In the genomic region with DNA sequence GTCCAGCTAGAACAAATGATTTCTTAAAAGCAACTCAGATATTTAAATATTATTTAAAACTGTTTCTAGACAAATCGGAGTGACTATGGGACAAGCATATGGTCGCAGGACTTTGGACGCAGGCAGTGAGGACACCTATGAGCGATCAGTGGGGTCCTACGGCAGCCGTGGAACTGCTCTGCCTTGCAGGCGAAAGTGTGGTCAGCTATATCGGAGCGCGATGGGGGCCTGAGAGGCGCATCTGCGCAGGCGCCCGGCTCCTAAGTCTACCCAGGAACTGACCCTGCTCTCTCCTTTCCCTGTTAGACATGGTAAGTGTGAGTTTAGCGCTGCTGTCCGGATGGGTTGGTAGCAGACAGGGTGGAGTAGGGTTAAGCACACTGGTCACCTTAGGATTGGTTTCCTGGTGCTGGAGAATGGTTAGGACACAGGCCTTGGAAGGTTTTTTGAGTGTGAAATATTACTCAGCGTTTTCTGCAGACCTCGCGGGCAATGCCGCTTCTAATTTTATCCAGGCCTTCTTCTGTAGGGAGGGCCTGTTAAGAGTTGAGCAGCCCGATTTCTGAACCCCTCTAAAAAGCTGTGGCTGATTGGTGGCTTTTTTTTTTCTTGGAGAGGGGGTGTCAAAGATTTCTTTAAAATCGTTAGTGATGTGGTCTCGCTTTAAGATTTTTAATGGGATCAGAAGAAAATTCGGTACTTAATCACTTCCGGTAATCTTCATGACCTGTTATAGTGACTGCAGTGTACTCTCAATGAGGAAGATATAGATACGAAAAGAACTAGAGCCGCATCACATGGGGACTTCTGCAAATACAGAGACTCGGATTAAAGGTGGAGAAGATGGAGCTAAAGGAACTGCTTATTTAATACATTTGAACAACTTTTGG, we compare ENCODE assay signal across 1 cellular context.
A peak's percentile ranks its signal among the peaks of the same experiment; 100 is the strongest.
TF ChIP-seq lines count a peak whose summit lies in the region.

A gene (plus strand): TSS at position 293 of the 890 bp plus-strand sequence. CDS start 16 bp downstream, at position 309.

TF ChIP-seq in HEK293, 187 proteins besides CTCF, POLR2A, EP300 and RAD21 (continued from another document):
- TF ChIP-seq, protein P1, sequence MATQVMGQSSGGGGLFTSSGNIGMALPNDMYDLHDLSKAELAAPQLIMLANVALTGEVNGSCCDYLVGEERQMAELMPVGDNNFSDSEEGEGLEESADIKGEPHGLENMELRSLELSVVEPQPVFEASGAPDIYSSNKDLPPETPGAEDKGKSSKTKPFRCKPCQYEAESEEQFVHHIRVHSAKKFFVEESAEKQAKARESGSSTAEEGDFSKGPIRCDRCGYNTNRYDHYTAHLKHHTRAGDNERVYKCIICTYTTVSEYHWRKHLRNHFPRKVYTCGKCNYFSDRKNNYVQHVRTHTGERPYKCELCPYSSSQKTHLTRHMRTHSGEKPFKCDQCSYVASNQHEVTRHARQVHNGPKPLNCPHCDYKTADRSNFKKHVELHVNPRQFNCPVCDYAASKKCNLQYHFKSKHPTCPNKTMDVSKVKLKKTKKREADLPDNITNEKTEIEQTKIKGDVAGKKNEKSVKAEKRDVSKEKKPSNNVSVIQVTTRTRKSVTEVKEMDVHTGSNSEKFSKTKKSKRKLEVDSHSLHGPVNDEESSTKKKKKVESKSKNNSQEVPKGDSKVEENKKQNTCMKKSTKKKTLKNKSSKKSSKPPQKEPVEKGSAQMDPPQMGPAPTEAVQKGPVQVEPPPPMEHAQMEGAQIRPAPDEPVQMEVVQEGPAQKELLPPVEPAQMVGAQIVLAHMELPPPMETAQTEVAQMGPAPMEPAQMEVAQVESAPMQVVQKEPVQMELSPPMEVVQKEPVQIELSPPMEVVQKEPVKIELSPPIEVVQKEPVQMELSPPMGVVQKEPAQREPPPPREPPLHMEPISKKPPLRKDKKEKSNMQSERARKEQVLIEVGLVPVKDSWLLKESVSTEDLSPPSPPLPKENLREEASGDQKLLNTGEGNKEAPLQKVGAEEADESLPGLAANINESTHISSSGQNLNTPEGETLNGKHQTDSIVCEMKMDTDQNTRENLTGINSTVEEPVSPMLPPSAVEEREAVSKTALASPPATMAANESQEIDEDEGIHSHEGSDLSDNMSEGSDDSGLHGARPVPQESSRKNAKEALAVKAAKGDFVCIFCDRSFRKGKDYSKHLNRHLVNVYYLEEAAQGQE (tag by site-specific recombination; IDR thresholded peaks at IDR 0.05): peak; percentile 76
- TF ChIP-seq ZNF529 (tag by site-specific recombination; IDR thresholded peaks at IDR 0.05; ENCODE audit: insufficient replicate concordance) (no peak), SP3 (tag by site-specific recombination; IDR thresholded peaks at IDR 0.05) (0 out of 2 replicates have a peak, but pooled peaks have one; percentile 11), ZNF530 (tag by site-specific recombination; IDR thresholded peaks at IDR 0.05; ENCODE audit: low read depth) (no peak), SP7 (tag by site-specific recombination; IDR thresholded peaks at IDR 0.05) (peak; percentile 69; the same call in 1 of the 2 replicates), ZNF394 (tag by site-specific recombination; IDR thresholded peaks at IDR 0.05; ENCODE audit: borderline replicate concordance) (peak; percentile 34; the same call in 1 of the 2 replicates), ZNF561 (tag by site-specific recombination; IDR thresholded peaks at IDR 0.05; ENCODE audit: borderline replicate concordance) (no peak; the same call in 1 of the 2 replicates), ZNF555 (tag by site-specific recombination; conservative IDR thresholded peaks at IDR 0.05) (no peak), PRDM1 (tag by site-specific recombination; IDR thresholded peaks at IDR 0.05) (0 out of 2 replicates have a peak, but pooled peaks have one; percentile 37), ZNF76 (tag by site-specific recombination; IDR thresholded peaks at IDR 0.05; ENCODE audit: borderline replicate concordance, low read depth) (0 out of 2 replicates have a peak, but pooled peaks have one; percentile 10), ZNF660 (tag by site-specific recombination; IDR thresholded peaks at IDR 0.05) (peak; percentile 56), ZNF416 (tag by site-specific recombination; IDR thresholded peaks at IDR 0.05) (no peak), ZBTB8A (tag by site-specific recombination; IDR thresholded peaks at IDR 0.05) (peak; percentile 33; the same call in 1 of the 2 replicates), GFI1B (tag by site-specific recombination; IDR thresholded peaks at IDR 0.05) (no peak), ZNF211 (tag by site-specific recombination; IDR thresholded peaks at IDR 0.05; ENCODE audit: low read depth) (no peak), ZNF155 (tag by site-specific recombination; IDR thresholded peaks at IDR 0.05) (no peak), TRIM28 (IDR thresholded peaks at IDR 0.05; ENCODE audit: borderline replicate concordance, low read length) (no peak), ZNF16 (tag by site-specific recombination; IDR thresholded peaks at IDR 0.05; ENCODE audit: low read depth) (peak; percentile 29; the same call in 1 of the 2 replicates), ZNF423 (tag by site-specific recombination; IDR thresholded peaks at IDR 0.05) (no peak), SETDB1 (IDR thresholded peaks at IDR 0.05; ENCODE audit: insufficient read length, low read length) (no peak)
- TF ChIP-seq, protein P2, sequence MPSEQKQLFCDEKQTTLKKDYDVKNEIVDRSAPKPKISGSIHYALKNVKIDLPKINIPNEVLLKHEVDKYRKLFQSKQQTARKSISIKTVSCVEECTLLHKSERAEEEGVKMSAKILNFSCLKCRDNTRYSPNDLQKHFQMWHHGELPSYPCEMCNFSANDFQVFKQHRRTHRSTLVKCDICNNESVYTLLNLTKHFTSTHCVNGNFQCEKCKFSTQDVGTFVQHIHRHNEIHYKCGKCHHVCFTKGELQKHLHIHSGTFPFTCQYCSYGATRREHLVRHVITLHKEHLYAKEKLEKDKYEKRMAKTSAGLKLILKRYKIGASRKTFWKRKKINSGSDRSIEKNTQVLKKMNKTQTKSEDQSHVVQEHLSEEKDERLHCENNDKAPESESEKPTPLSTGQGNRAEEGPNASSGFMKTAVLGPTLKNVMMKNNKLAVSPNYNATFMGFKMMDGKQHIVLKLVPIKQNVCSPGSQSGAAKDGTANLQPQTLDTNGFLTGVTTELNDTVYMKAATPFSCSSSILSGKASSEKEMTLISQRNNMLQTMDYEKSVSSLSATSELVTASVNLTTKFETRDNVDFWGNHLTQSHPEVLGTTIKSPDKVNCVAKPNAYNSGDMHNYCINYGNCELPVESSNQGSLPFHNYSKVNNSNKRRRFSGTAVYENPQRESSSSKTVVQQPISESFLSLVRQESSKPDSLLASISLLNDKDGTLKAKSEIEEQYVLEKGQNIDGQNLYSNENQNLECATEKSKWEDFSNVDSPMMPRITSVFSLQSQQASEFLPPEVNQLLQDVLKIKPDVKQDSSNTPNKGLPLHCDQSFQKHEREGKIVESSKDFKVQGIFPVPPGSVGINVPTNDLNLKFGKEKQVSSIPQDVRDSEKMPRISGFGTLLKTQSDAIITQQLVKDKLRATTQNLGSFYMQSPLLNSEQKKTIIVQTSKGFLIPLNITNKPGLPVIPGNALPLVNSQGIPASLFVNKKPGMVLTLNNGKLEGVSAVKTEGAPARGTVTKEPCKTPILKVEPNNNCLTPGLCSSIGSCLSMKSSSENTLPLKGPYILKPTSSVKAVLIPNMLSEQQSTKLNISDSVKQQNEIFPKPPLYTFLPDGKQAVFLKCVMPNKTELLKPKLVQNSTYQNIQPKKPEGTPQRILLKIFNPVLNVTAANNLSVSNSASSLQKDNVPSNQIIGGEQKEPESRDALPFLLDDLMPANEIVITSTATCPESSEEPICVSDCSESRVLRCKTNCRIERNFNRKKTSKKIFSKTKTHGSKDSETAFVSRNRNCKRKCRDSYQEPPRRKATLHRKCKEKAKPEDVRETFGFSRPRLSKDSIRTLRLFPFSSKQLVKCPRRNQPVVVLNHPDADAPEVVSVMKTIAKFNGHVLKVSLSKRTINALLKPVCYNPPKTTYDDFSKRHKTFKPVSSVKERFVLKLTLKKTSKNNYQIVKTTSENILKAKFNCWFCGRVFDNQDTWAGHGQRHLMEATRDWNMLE (tag by site-specific recombination; conservative IDR thresholded peaks at IDR 0.05; ENCODE audit: low read depth): peak; percentile 57
- TF ChIP-seq, protein P3, sequence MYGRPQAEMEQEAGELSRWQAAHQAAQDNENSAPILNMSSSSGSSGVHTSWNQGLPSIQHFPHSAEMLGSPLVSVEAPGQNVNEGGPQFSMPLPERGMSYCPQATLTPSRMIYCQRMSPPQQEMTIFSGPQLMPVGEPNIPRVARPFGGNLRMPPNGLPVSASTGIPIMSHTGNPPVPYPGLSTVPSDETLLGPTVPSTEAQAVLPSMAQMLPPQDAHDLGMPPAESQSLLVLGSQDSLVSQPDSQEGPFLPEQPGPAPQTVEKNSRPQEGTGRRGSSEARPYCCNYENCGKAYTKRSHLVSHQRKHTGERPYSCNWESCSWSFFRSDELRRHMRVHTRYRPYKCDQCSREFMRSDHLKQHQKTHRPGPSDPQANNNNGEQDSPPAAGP (tag by site-specific recombination; IDR thresholded peaks at IDR 0.05): 0 out of 2 replicates have a peak, but pooled peaks have one; percentile 14
- TF ChIP-seq, protein P4, sequence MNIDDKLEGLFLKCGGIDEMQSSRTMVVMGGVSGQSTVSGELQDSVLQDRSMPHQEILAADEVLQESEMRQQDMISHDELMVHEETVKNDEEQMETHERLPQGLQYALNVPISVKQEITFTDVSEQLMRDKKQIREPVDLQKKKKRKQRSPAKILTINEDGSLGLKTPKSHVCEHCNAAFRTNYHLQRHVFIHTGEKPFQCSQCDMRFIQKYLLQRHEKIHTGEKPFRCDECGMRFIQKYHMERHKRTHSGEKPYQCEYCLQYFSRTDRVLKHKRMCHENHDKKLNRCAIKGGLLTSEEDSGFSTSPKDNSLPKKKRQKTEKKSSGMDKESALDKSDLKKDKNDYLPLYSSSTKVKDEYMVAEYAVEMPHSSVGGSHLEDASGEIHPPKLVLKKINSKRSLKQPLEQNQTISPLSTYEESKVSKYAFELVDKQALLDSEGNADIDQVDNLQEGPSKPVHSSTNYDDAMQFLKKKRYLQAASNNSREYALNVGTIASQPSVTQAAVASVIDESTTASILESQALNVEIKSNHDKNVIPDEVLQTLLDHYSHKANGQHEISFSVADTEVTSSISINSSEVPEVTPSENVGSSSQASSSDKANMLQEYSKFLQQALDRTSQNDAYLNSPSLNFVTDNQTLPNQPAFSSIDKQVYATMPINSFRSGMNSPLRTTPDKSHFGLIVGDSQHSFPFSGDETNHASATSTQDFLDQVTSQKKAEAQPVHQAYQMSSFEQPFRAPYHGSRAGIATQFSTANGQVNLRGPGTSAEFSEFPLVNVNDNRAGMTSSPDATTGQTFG (tag by site-specific recombination; IDR thresholded peaks at IDR 0.05; ENCODE audit: borderline replicate concordance): no peak
- TF ChIP-seq, protein P5, sequence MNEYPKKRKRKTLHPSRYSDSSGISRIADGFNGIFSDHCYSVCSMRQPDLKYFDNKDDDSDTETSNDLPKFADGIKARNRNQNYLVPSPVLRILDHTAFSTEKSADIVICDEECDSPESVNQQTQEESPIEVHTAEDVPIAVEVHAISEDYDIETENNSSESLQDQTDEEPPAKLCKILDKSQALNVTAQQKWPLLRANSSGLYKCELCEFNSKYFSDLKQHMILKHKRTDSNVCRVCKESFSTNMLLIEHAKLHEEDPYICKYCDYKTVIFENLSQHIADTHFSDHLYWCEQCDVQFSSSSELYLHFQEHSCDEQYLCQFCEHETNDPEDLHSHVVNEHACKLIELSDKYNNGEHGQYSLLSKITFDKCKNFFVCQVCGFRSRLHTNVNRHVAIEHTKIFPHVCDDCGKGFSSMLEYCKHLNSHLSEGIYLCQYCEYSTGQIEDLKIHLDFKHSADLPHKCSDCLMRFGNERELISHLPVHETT (tag by site-specific recombination; IDR thresholded peaks at IDR 0.05): 0 out of 2 replicates have a peak, but pooled peaks have one; percentile 38
- TF ChIP-seq, protein P6, sequence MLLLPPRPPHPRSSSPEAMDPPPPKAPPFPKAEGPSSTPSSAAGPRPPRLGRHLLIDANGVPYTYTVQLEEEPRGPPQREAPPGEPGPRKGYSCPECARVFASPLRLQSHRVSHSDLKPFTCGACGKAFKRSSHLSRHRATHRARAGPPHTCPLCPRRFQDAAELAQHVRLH (tag by site-specific recombination; IDR thresholded peaks at IDR 0.05): peak; percentile 89
- TF ChIP-seq, protein P7, sequence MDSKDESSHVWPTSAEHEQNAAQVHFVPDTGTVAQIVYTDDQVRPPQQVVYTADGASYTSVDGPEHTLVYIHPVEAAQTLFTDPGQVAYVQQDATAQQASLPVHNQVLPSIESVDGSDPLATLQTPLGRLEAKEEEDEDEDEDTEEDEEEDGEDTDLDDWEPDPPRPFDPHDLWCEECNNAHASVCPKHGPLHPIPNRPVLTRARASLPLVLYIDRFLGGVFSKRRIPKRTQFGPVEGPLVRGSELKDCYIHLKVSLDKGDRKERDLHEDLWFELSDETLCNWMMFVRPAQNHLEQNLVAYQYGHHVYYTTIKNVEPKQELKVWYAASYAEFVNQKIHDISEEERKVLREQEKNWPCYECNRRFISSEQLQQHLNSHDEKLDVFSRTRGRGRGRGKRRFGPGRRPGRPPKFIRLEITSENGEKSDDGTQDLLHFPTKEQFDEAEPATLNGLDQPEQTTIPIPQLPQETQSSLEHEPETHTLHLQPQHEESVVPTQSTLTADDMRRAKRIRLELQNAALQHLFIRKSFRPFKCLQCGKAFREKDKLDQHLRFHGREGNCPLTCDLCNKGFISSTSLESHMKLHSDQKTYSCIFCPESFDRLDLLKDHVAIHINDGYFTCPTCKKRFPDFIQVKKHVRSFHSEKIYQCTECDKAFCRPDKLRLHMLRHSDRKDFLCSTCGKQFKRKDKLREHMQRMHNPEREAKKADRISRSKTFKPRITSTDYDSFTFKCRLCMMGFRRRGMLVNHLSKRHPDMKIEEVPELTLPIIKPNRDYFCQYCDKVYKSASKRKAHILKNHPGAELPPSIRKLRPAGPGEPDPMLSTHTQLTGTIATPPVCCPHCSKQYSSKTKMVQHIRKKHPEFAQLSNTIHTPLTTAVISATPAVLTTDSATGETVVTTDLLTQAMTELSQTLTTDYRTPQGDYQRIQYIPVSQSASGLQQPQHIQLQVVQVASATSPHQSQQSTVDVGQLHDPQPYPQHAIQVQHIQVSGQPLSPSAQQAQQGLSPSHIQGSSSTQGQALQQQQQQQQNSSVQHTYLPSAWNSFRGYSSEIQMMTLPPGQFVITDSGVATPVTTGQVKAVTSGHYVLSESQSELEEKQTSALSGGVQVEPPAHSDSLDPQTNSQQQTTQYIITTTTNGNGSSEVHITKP (tag by site-specific recombination; IDR thresholded peaks at IDR 0.05): no peak; the same call in 1 of the 2 replicates
- TF ChIP-seq, protein P8, sequence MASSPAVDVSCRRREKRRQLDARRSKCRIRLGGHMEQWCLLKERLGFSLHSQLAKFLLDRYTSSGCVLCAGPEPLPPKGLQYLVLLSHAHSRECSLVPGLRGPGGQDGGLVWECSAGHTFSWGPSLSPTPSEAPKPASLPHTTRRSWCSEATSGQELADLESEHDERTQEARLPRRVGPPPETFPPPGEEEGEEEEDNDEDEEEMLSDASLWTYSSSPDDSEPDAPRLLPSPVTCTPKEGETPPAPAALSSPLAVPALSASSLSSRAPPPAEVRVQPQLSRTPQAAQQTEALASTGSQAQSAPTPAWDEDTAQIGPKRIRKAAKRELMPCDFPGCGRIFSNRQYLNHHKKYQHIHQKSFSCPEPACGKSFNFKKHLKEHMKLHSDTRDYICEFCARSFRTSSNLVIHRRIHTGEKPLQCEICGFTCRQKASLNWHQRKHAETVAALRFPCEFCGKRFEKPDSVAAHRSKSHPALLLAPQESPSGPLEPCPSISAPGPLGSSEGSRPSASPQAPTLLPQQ (tag by site-specific recombination; IDR thresholded peaks at IDR 0.05): peak; percentile 9; the same call in 1 of the 2 replicates
